In the genomic region with DNA sequence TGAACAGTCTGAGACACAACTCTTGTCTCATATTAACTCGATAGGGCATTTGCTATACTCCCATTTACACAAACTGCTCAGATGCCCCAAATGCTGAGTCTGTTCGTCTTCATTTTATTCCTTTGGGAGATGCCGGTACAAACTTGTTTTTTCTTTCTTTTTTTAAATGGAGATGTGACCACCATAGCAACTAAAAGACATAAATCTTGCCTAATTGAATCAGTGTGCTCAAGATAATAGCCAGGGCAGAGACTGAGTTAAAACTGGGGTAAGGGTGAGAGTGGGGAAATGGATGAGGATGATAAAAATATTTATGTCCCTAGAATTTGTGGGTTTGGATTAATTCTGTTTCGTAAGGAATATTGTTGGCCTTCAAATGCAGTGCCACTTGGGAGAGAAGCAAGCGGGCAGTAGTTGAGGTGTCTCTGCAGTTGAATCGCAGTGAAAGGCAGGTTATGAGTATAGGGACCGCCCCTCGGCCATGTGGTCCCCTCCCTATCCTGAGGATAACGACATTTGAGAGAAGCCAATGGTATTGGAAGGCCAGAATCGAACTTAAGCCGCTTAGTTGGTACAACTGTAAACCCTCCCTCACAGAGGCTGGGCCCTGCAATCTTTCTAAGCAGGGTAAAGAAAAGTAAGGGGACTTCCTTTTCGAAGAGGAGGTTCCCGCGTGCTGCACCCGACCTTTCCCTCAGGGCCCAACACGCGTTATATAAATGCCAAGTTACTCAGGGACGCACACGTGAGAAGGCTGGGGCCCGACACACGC, we compare ENCODE assay signal across 9 cellular contexts. TPM values are rescaled to one million over a fixed set of nuclear protein-coding genes. Genes with fewer than 3 reads are reported as not detected.
DNase-seq lines count a peak whose midpoint lies in the region; ATAC-seq, FAIRE-seq and TF ChIP-seq lines count a peak whose summit lies in the region.
"Had no signal": no experiment of that assay in that cellular context is flagged by ENCODE, and none has a peak within 500 bp of the region (broad histone marks: within the 10 kb centered on the region; RNA-seq: fewer than 3 reads in every experiment).

No MANE protein-coding gene starts in this region.

- TF ChIP-seq POLR2A in body of pancreas (IDR thresholded peaks at IDR 0.05), result no peak

- no peaks in the 10 kb centered on the region for H3K27me3 ChIP-seq in body of pancreas

- peak; percentile 91 for FAIRE-seq in G401.6 (lab: Jason Lieb, UNC)
- FAIRE-seq: endometrium had no signal

- H3K4me1 ChIP-seq in body of pancreas, result peaks cover 40% of the 10 kb centered on the region

- ATAC-seq in GM21825 (IDR thresholded peaks at IDR 0.05; ENCODE audit: unreplicated experiment) (peak; percentile 33), body of pancreas (peak; percentile 57)

- H3K4me3 ChIP-seq in body of pancreas, result peak overlapping the region; percentile 51 to 64

- WGBS in body of pancreas, 2 donors, result 21 to 46% methylated on average over 11 to 21 of the region's 21 CpGs

- no peaks in the 10 kb centered on the region for H3K36me3 ChIP-seq in body of pancreas (replicated peaks in 1 of 2; ENCODE audit: insufficient read depth in 1 of 2, low read depth in 2 of 2)

- peak; percentile 76 to 84 for DNase-seq in Kasumi-1 (lab: John Stamatoyannopoulos, UW)
- DNase-seq in SHP77 treated with DMSO at 0.1 percent for 48 hours (lab: John Stamatoyannopoulos, UW), result peak; percentile 62
- peak; percentile 55 to 70 (median 62) for DNase-seq in body of pancreas
- peak; percentile 39 for DNase-seq in iris pigment epithelial cell (ENCODE audit: low read depth)
- peak; percentile 66 for DNase-seq in stimulated activated CD4-positive, alpha-beta T cell treated with anti-CD3 and anti-CD28 coated beads, Interleukin-4, amount 100 ng/mL, for 1 hour
- no peak for DNase-seq in AG08395 (ENCODE audit: low spot score)

- no peak for TF ChIP-seq CTCF in body of pancreas (IDR thresholded peaks at IDR 0.05)

- peak overlapping the region; percentile 97 to 99 (median 98) for H3K27ac ChIP-seq in body of pancreas

- intact Hi-C loops in body of pancreas (cut with DNase I), result no loop called here

- H3K9me3 ChIP-seq in body of pancreas, result no peaks in the 10 kb centered on the region

RNA-seq across cellular contexts. Expression of a gene that starts 0.8 kb away (rescaled TPM):
- 10 to 100 TPM in 1 of 2 donors, 1 to 10 TPM in 1; 6.0 to 23.4 TPM for total RNA-seq in body of pancreas
